In genomic region chr7:92134271-92135099, GRCh38 we compare ENCODE assay signal across 8 cellular contexts. TPM values are rescaled to one million over a fixed set of nuclear protein-coding genes. Genes with fewer than 3 reads are reported as not detected.
DNase-seq lines count a peak whose midpoint lies in the region; ATAC-seq and TF ChIP-seq lines count a peak whose summit lies in the region.

Gene CYP51A1, minus strand, starts transcription at chr7:92134477. Its CDS starts 113 bp downstream, at chr7:92134364.

- H3K27me3 ChIP-seq in Peyer's patch (no peaks in the 10 kb centered on the region), muscle layer of colon (ENCODE audit: control insufficient read depth in 1 of 2, insufficient read depth in 2 of 2, low read length in 2 of 2) (no peaks in the 10 kb centered on the region)

- H3K4me3 ChIP-seq in Peyer's patch, result peak within 1 kb of the TSS; percentile 82 to 93 (median 87)
- peak within 1 kb of the TSS; percentile 88 to 98 for H3K4me3 ChIP-seq in muscle layer of colon (ENCODE audit: low read depth in 1 of 2, low read length in 2 of 2)

- H3K9ac ChIP-seq in muscle layer of colon (ENCODE audit: low read length), result peak within 1 kb of the TSS; percentile 94

- DNase-seq in DMS79 treated with DMSO at 0.1 percent for 48 hours (lab: John Stamatoyannopoulos, UW) (peak; percentile 95), Peyer's patch (peak; percentile 96 to 98 (median 97))
- peak; percentile 97 to 99 for DNase-seq in activated T-cell treated with anti-CD3 and anti-CD28 coated beads, Interleukin-2, amount 50 U/mL, for 48 hours
- DNase-seq in stimulated activated CD8-positive, alpha-beta memory T cell treated with anti-CD3 and anti-CD28 coated beads, Interleukin-7, amount 100 ng/mL, for 1 hour (ENCODE audit: low read depth in 2 of 2), result peak; percentile 86 to 91

- peak; percentile 87 to 91 for TF ChIP-seq POLR2A in Peyer's patch (IDR thresholded peaks at IDR 0.05)

- peaks cover under 1% of the 10 kb centered on the region for H3K9me3 ChIP-seq in KOPT-K1 (ENCODE audit: insufficient read depth, low read length, poor library complexity, severe bottlenecking)
- H3K9me3 ChIP-seq in Peyer's patch, result no peaks in the 10 kb centered on the region
- H3K9me3 ChIP-seq in muscle layer of colon (ENCODE audit: low read length), result no peaks in the 10 kb centered on the region

- H3K36me3 ChIP-seq in KOPT-K1 (ENCODE audit: insufficient read depth, low read length) (peaks cover 13% of the 10 kb centered on the region; the same call in 1 of the 2 replicates), Peyer's patch (peaks cover 0 to 14% (median 0%) of the 10 kb centered on the region in 3 donors), muscle layer of colon (ENCODE audit: insufficient read depth, low read length) (no peaks in the 10 kb centered on the region)

- peak in 3 of 6 experiments; percentile 1 to 27 (median 17) for TF ChIP-seq CTCF in Peyer's patch (IDR thresholded peaks at IDR 0.05)

- peak; percentile 88 for ATAC-seq in GM21825 (IDR thresholded peaks at IDR 0.05; ENCODE audit: unreplicated experiment)
- ATAC-seq in esophagus mucosa, result peak; percentile 97

- H3K4me1 ChIP-seq in Peyer's patch (peaks cover 0 to 12% (median 2%) of the 10 kb centered on the region in 4 donors), muscle layer of colon (ENCODE audit: insufficient read depth, low read length) (peaks cover 19% of the 10 kb centered on the region)

- peak within 1 kb of the TSS; percentile 66 for H3K27ac ChIP-seq in KOPT-K1 (ENCODE audit: low read depth, low read length, poor library complexity, severe bottlenecking)
- peak within 1 kb of the TSS; percentile 93 to 98 (median 96) for H3K27ac ChIP-seq in Peyer's patch
- H3K27ac ChIP-seq in muscle layer of colon (ENCODE audit: low read depth, low read length), result peak within 1 kb of the TSS; percentile 98

RNA-seq across cellular contexts. Expression of gene CYP51A1, which starts in this region (rescaled TPM):
- total RNA-seq in Peyer's patch (100 to 1,000 TPM in 2 of 4 donors, 10 to 100 TPM in 2; 11.6 to 137 (median 105) TPM), esophagus mucosa (134 TPM)

Comparison
In these comparisons a context has a peak if more than half of its experiments do, and no peak if none do; other contexts are left out.
1. Peak in every context shown above with its lines: DNase-seq, ATAC-seq, H3K4me3 ChIP-seq and H3K27ac ChIP-seq.